34 cellular contexts compared by ENCODE assay signal in the genomic region with DNA sequence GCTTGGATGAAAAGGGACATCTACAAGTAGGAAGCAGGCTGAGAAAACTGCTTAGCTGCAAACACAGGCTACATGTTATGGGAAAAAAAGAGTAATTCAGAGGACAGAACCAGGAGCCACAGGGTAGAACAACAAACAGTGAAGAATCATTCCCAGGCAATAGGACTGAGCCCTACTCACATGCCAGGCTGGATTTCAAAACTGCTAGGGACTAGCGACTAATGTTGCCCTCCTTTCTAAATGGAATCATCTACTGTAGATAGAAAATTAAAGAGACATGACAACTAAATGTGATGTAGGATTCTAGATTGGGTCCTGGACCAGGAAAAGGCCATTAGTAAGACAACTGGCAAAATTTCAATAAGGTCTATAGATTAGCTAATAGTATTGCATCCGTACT. TPM values are rescaled to one million over a fixed set of nuclear protein-coding genes. Genes with fewer than 3 reads are reported as not detected.
"Had no signal": no experiment of that assay in that cellular context is flagged by ENCODE, and none has a peak within 500 bp of the region (broad histone marks: within the 10 kb centered on the region; RNA-seq: fewer than 3 reads in every experiment).

No MANE protein-coding gene starts in this region.

- H3K27ac ChIP-seq: adrenal gland, body of pancreas, brain microvascular endothelial cell, breast epithelium, VCaP had no signal

- H3K36me3 ChIP-seq: adrenal gland, brain microvascular endothelial cell, breast epithelium had no signal

- DNase-seq: activated B cell treated with CpG ODN at 0.5 μM for 24 hours; activated CD4-positive, alpha-beta memory T cell treated with anti-CD3 and anti-CD28 coated beads for 36 hours; activated CD4-positive, alpha-beta T cell treated with anti-CD3 and anti-CD28 coated beads for 4 hours; activated CD4-positive, alpha-beta T cell treated with anti-CD3 and anti-CD28 coated beads, Interleukin-2, amount 10 ng/mL, durations not matched to agents 24 days and 14 days; activated CD4-positive, alpha-beta T cell treated with anti-CD3 and anti-CD28 coated beads, Interleukin-2, amount 50 U/mL, for 1 hour; activated CD4-positive, alpha-beta T cell treated with anti-CD3 and anti-CD28 coated beads, Interleukin-2, amount 50 U/mL, for 4 hours; activated CD4-positive, CD25-positive, alpha-beta regulatory T cell treated with anti-CD3 and anti-CD28 coated beads, Interleukin-2, amount 50 U/mL, for 72 hours; activated CD8-positive, alpha-beta memory T cell treated with anti-CD3 and anti-CD28 coated beads, Interleukin-2, amount 50 U/mL, for 4 hours; activated CD8-positive, alpha-beta T cell treated with anti-CD3 and anti-CD28 coated beads for 36 hours; activated effector memory CD4-positive, alpha-beta T cell treated with anti-CD3 and anti-CD28 coated beads, Interleukin-2, amount 50 U/mL, for 16 hours; activated gamma-delta T cell treated with Interleukin-2 at 50 U/mL for 16 hours; activated naive CD4-positive, alpha-beta T cell; activated naive CD4-positive, alpha-beta T cell treated with anti-CD3 and anti-CD28 coated beads for 36 hours; activated naive CD4-positive, alpha-beta T cell treated with anti-CD3 and anti-CD28 coated beads, Interleukin-2, amount 50 U/mL, for 16 hours; activated naive CD8-positive, alpha-beta T cell treated with anti-CD3 and anti-CD28 coated beads for 36 hours; activated T-cell treated with anti-CD3 and anti-CD28 coated beads for 4 hours; activated T-cell treated with anti-CD3 and anti-CD28 coated beads, Interleukin-2, amount 50 U/mL, for 1 hour; activated T-cell treated with anti-CD3 and anti-CD28 coated beads, Interleukin-2, amount 50 U/mL, for 4 hours; activated T-cell treated with anti-CD3 and anti-CD28 coated beads, Interleukin-2, amount 50 U/mL, for 72 hours; adrenal gland; amniotic stem cell; aorta; body of pancreas; brain microvascular endothelial cell; central memory CD4-positive, alpha-beta T cell; T-helper 1 cell; T-helper 2 cell; T-helper 9 cell had no signal

- H3K4me1 ChIP-seq: breast epithelium had no signal

- H3K27me3 ChIP-seq: adrenal gland, body of pancreas, brain microvascular endothelial cell, breast epithelium had no signal

- FAIRE-seq: astrocyte, TTC549 had no signal

- H3K9me3 ChIP-seq: adrenal gland, body of pancreas, breast epithelium had no signal

- H3K4me3 ChIP-seq: adrenal gland, body of pancreas, breast epithelium had no signal

- ATAC-seq: activated CD8-positive, alpha-beta T cell treated with anti-CD3 and anti-CD28 coated beads for 36 hours; activated naive CD4-positive, alpha-beta T cell treated with anti-CD3 and anti-CD28 coated beads, Interleukin-2, amount 50 U/mL, for 72 hours; activated T-cell treated with anti-CD3 and anti-CD28 coated beads, Interleukin-2, amount 50 U/mL, for 4 hours; activated T-cell treated with anti-CD3 and anti-CD28 coated beads, Interleukin-2, amount 50 U/mL, for 72 hours; activated T-helper 17 cell treated with anti-CD3 and anti-CD28 coated beads, Interleukin-2, amount 50 U/mL, for 72 hours; body of pancreas had no signal

RNA-seq across cellular contexts. Expression of gene NRG2, which starts 15.3 kb away (rescaled TPM):
- total RNA-seq: activated CD4-positive, alpha-beta memory T cell treated with anti-CD3 and anti-CD28 coated beads for 36 hours; activated naive CD4-positive, alpha-beta T cell treated with anti-CD3 and anti-CD28 coated beads for 36 hours had no signal
